ENCODE assay signal across 8 cellular contexts in the genomic region with DNA sequence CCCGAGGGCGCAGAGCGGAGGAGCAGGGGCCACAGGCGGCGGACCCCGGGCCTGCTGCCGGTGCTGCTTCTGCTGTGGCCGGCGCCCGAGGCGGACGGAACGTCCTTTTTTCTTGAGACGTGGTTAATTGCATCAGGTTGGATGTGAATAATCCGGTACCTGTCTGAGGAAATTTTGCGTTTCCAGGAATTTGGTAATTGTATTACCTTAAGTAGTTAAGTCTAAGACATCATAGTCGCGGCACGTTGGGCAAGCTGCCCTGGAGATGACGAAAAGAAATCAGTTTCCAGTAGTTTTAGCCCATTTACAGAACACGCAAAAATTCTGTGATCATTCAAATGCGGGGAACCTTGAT. TPM values are rescaled to one million over a fixed set of nuclear protein-coding genes. Genes with fewer than 3 reads are reported as not detected.
DNase-seq lines count a peak whose midpoint lies in the region; ATAC-seq and TF ChIP-seq lines count a peak whose summit lies in the region.

No MANE protein-coding gene starts in this region.

- H3K4me3 Mint-ChIP-seq in T-helper 1 cell treated with Interleukin-12 subunit alpha and Interleukin-12 subunit beta and Interleukin-4 antibody, amounts not matched to agents 30 μg/mL and 1 μg/mL, for 36 hours, result peak overlapping the region; percentile 85

- no peaks in the 10 kb centered on the region for H3K36me3 ChIP-seq in kidney epithelial cell (ENCODE audit: control insufficient read depth, insufficient read depth, low read length)
- no peaks in the 10 kb centered on the region for H3K36me3 ChIP-seq in testis (ENCODE audit: low read depth, missing control alignments)

- H3K4me1 Mint-ChIP-seq in T-helper 1 cell treated with Interleukin-12 subunit alpha and Interleukin-12 subunit beta and Interleukin-4 antibody, amounts not matched to agents 30 μg/mL and 1 μg/mL, for 36 hours (ENCODE audit: low read depth), result peaks cover 25% of the 10 kb centered on the region

- WGBS in adipose tissue, 3 donors, result 0 to 1% (median 0%) methylated on average over 22 of the region's 22 CpGs
- 0% methylated on average over 8 to 22 of the region's 22 CpGs for WGBS in testis, 2 donors

- no peak for DNase-seq in T-helper 1 cell
- DNase-seq in kidney epithelial cell (ENCODE audit: low read depth), result no peak
- no peak for DNase-seq in testis
- no peak for DNase-seq in NCI-H1694 (lab: John Stamatoyannopoulos, UW)

- ATAC-seq in HG03175 (IDR thresholded peaks at IDR 0.05; ENCODE audit: unreplicated experiment) (no peak), HG02852 (IDR thresholded peaks at IDR 0.05; ENCODE audit: unreplicated experiment) (no peak)

- no peak for TF ChIP-seq CTCF in kidney epithelial cell (IDR thresholded peaks at IDR 0.05; ENCODE audit: insufficient read depth, low read length, poor library complexity, severe bottlenecking)
- TF ChIP-seq CTCF in testis (IDR thresholded peaks at IDR 0.05), result no peak

- peaks cover 8% of the 10 kb centered on the region for H3K36me3 Mint-ChIP-seq in T-helper 1 cell treated with Interleukin-12 subunit alpha and Interleukin-12 subunit beta and Interleukin-4 antibody, amounts not matched to agents 30 μg/mL and 1 μg/mL, for 36 hours (ENCODE audit: low read depth)

- intact Hi-C loops in testis (cut with DNase I; ENCODE audit: low total_unique reads), result no loop called here

- H3K27me3 ChIP-seq in kidney epithelial cell (ENCODE audit: control insufficient read depth, insufficient read depth, low read length) (no peaks in the 10 kb centered on the region), testis (no peaks in the 10 kb centered on the region)

- peak overlapping the region; percentile 63 for H3K27ac Mint-ChIP-seq in T-helper 1 cell treated with Interleukin-12 subunit alpha and Interleukin-12 subunit beta and Interleukin-4 antibody, amounts not matched to agents 30 μg/mL and 1 μg/mL, for 36 hours

- peak overlapping the region; percentile 77 for H3K4me3 ChIP-seq in kidney epithelial cell (ENCODE audit: low read depth, low read length)
- peak overlapping the region; percentile 68 to 84 for H3K4me3 ChIP-seq in testis

- no peaks in the 10 kb centered on the region for H3K9me3 ChIP-seq in testis

- H3K9me3 Mint-ChIP-seq in T-helper 1 cell treated with Interleukin-12 subunit alpha and Interleukin-12 subunit beta and Interleukin-4 antibody, amounts not matched to agents 30 μg/mL and 1 μg/mL, for 36 hours, result no peaks in the 10 kb centered on the region

- no peak for TF ChIP-seq POLR2A in testis (IDR thresholded peaks at IDR 0.05)

- H3K27me3 Mint-ChIP-seq in T-helper 1 cell treated with Interleukin-12 subunit alpha and Interleukin-12 subunit beta and Interleukin-4 antibody, amounts not matched to agents 30 μg/mL and 1 μg/mL, for 36 hours (ENCODE audit: low read depth), result no peaks in the 10 kb centered on the region

- peak overlapping the region; percentile 92 for H3K27ac ChIP-seq in adipose tissue (ENCODE audit: low read depth, low read length)
- peak overlapping the region; percentile 88 to 95 for H3K27ac ChIP-seq in testis

- H3K4me1 ChIP-seq in testis, result peaks cover 4% of the 10 kb centered on the region

RNA-seq across cellular contexts. Expression of gene SPECC1L, which starts 0.8 kb away (rescaled TPM):
- polyA plus RNA-seq in adipose tissue (10 to 100 TPM in 2 of 3 donors, 1 to 10 TPM in 1; 8.8 to 14.7 (median 10.2) TPM), testis (ENCODE audit: insufficient read depth, low read depth, low replicate concordance) (70.0 TPM)
- total RNA-seq in kidney epithelial cell (29.9 and 33.5 TPM in 2 replicates), testis (10 to 100 TPM; 82.3 to 83.6 TPM)

RNA-seq across cellular contexts. Expression of gene GGT5, which starts 26.5 kb away (rescaled TPM):
- 10 to 100 TPM; 15.7 to 68.7 (median 51.3) TPM for polyA plus RNA-seq in adipose tissue
- 4.2 and 5.9 TPM in 2 replicates for total RNA-seq in kidney epithelial cell
- 10 to 100 TPM; 15.0 to 22.9 TPM for total RNA-seq in testis
- polyA plus RNA-seq in testis (ENCODE audit: insufficient read depth, low read depth, low replicate concordance), result 27.1 TPM
